In the genomic region with DNA sequence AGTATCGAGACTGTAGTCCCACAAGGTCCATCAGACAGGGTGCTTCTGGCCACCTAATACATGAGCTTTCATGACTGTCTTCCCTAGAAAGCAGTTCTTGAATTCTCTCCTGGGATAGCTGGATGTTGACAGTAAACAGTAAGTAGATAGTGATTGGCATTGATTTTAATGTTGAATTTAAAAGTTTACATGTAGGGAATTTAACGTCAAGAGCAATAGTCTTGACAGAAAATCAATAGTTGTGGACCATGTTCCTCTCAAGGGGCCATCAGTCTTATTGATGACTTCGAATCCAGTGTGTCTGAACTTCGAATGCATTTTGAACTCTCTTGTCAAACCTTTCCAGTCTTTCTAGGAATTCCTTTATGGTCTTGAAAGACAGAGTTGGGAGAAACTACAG, we compare ENCODE assay signal across 37 cellular contexts.
A peak's percentile ranks its signal among the peaks of the same experiment; 100 is the strongest.
DNase-seq lines count a peak whose midpoint lies in the region; ATAC-seq, FAIRE-seq and TF ChIP-seq lines count a peak whose summit lies in the region.
"Had no signal": no experiment of that assay in that cellular context is flagged by ENCODE, and none has a peak within 500 bp of the region (broad histone marks: within the 10 kb centered on the region; RNA-seq: fewer than 3 reads in every experiment).

No MANE protein-coding gene starts in this region.

- no peak for TF ChIP-seq EP300 in HepG2 (IDR thresholded peaks at IDR 0.05; ENCODE audit: low read depth in 2 of 2, low read length in 2 of 2)
- TF ChIP-seq EP300 in HepG2 (CRISPR knock-in tag; IDR thresholded peaks at IDR 0.05; ENCODE audit: borderline replicate concordance) = no peak

- ATAC-seq in HepG2 = no peak
- no peak for ATAC-seq in right lobe of liver
- ATAC-seq in activated naive CD4-positive, alpha-beta T cell treated with anti-CD3 and anti-CD28 coated beads, Interleukin-2, amount 50 U/mL, for 72 hours = no peak
- ATAC-seq: A549; CD8-positive, alpha-beta T cell had no signal

- CTCF ChIA-PET in HepG2 (lab: Yijun Ruan, JAX; ENCODE audit: low intra/inter-chr PET ratio, low total read pairs) = no interaction called here
- CTCF ChIA-PET in HEK293 (lab: Yijun Ruan, JAX) = interaction anchor here (1.0 kb wide), 1 partner anchor 217 kb away, joined by 3 read pairs; no protein-coding TSS in a partner anchor

- no peak for TF ChIP-seq RAD21 in HepG2 (CRISPR knock-in tag; IDR thresholded peaks at IDR 0.05)

- H3K9me3 ChIP-seq in HepG2 (ENCODE audit: low read length) = no peaks in the 10 kb centered on the region
- no peaks in the 10 kb centered on the region for H3K9me3 ChIP-seq in right lobe of liver
- H3K9me3 ChIP-seq in HEK293 (ENCODE audit: control insufficient read depth, insufficient read depth, low read depth, low read length) = no peaks in the 10 kb centered on the region
- H3K9me3 ChIP-seq in subcutaneous abdominal adipose tissue (ENCODE audit: control insufficient read depth in 5 of 5, low read length in 5 of 5) = no peaks in the 10 kb centered on the region
- H3K9me3 ChIP-seq: A549; BE2C; BLaER1; BLaER1 treated with 17β-estradiol and CSF1 and Interleukin-3, amounts not matched to agents 10 nM and 100 nM; Caco-2 had no signal

- peaks cover 3% of the 10 kb centered on the region for H3K27me3 Mint-ChIP-seq in nephron progenitor cell (ENCODE audit: low read depth, poor library complexity)

- no peaks in the 10 kb centered on the region for H3K79me2 ChIP-seq in HepG2 (ENCODE audit: insufficient read depth, low read length)

- no peak for FAIRE-seq in HepG2 (lab: Jason Lieb, UNC)
- FAIRE-seq: A204.1, A549, D721Med had no signal

- H3K27ac Mint-ChIP-seq in nephron progenitor cell = peak overlapping the region; percentile 24
- no peak overlapping the region for H3K27ac Mint-ChIP-seq in activated naive CD4-positive, alpha-beta T cell treated with anti-CD3 and anti-CD28 coated beads, Interleukin-2, amount 50 U/mL, for 72 hours
- H3K27ac Mint-ChIP-seq: B cell; CD14-positive monocyte; CD4-positive, alpha-beta memory T cell; CD4-positive, alpha-beta T cell; CD4-positive, CD25-positive, alpha-beta regulatory T cell; CD8-positive, alpha-beta memory T cell; CD8-positive, alpha-beta T cell had no signal

- H3K9me3 Mint-ChIP-seq in nephron progenitor cell = no peaks in the 10 kb centered on the region
- no peaks in the 10 kb centered on the region for H3K9me3 Mint-ChIP-seq in activated naive CD4-positive, alpha-beta T cell treated with anti-CD3 and anti-CD28 coated beads, Interleukin-2, amount 50 U/mL, for 72 hours
- H3K9me3 Mint-ChIP-seq: CD14-positive monocyte; CD4-positive, alpha-beta T cell; CD4-positive, CD25-positive, alpha-beta regulatory T cell; CD8-positive, alpha-beta memory T cell; CD8-positive, alpha-beta T cell had no signal

- WGBS in HepG2 (ENCODE audit: low lambda C conversion rate) = 56% methylated on average over 4 of the region's 4 CpGs
- 50% methylated on average over 4 of the region's 4 CpGs for WGBS in right lobe of liver (ENCODE audit: insufficient coverage, low coverage, low lambda C conversion rate, missing lambda C conversion rate)

- H3K4me3 ChIP-seq in HepG2 (replicated peaks in 1 of 3; ENCODE audit: insufficient read depth in 1 of 3, low read depth in 2 of 3, low read length in 3 of 3) (no peak overlapping the region), right lobe of liver (no peak overlapping the region), HEK293 (ENCODE audit: low read depth, low read length) (no peak overlapping the region), subcutaneous abdominal adipose tissue (ENCODE audit: low read depth in 1 of 5, low read length in 5 of 5) (no peak overlapping the region)
- H3K4me3 ChIP-seq: A549; BLaER1; BLaER1 treated with 17β-estradiol and CSF1 and Interleukin-3, amounts not matched to agents 10 nM and 100 nM had no signal

- no peak overlapping the region for H3K9ac ChIP-seq in HepG2 (ENCODE audit: insufficient read depth, low read depth, low read length)
- H3K9ac ChIP-seq in subcutaneous abdominal adipose tissue (ENCODE audit: low read length in 5 of 5) = no peak overlapping the region
- H3K9ac ChIP-seq: BLaER1; BLaER1 treated with 17β-estradiol and CSF1 and Interleukin-3, amounts not matched to agents 10 nM and 100 nM had no signal

- intact Hi-C loops in HepG2 (cut with micrococcal nuclease; ENCODE audit: unreplicated experiment) (no loop called here), right lobe of liver (cut with DNase I) (no loop called here)

- H3K27me3 ChIP-seq in HepG2 (ENCODE audit: control insufficient read depth in 1 of 2, insufficient read depth in 2 of 2, low read length in 2 of 2) (no peaks in the 10 kb centered on the region), right lobe of liver (no peaks in the 10 kb centered on the region), subcutaneous abdominal adipose tissue (ENCODE audit: control insufficient read depth in 5 of 5, insufficient read depth in 4 of 5, low read length in 5 of 5) (no peaks in the 10 kb centered on the region)
- H3K27me3 ChIP-seq: BE2C; BLaER1; BLaER1 treated with 17β-estradiol and CSF1 and Interleukin-3, amounts not matched to agents 10 nM and 100 nM had no signal

- H3K4me1 Mint-ChIP-seq in nephron progenitor cell = peaks cover 9% of the 10 kb centered on the region
- H3K4me1 Mint-ChIP-seq: CD14-positive monocyte; CD4-positive, CD25-positive, alpha-beta regulatory T cell had no signal

- in situ Hi-C loops in HepG2 (cut with HindIII; ENCODE audit: extremely low pct_ligation_motif_present, low pct_unique_long_range_greater_than_20kb) = no loop called here

- BruUV-seq in HepG2 (replicated peaks; lab: Mats Ljungman, UMichigan) = no TSS peak

- POLR2A ChIA-PET in HepG2 (lab: Yijun Ruan, JAX) (no interaction called here), HEK293 (lab: Yijun Ruan, JAX) (no interaction called here)

- no peaks in the 10 kb centered on the region for H4K20me1 ChIP-seq in HepG2 (ENCODE audit: insufficient read depth, low read length)
- H4K20me1 ChIP-seq: BLaER1; BLaER1 treated with 17β-estradiol and CSF1 and Interleukin-3, amounts not matched to agents 10 nM and 100 nM had no signal

- no peak overlapping the region for H3K4me3 Mint-ChIP-seq in nephron progenitor cell
- H3K4me3 Mint-ChIP-seq: B cell; CD14-positive monocyte; CD4-positive, alpha-beta memory T cell; CD4-positive, alpha-beta T cell; CD4-positive, CD25-positive, alpha-beta regulatory T cell; CD8-positive, alpha-beta memory T cell; CD8-positive, alpha-beta T cell had no signal

- TF ChIP-seq CTCF in HepG2 (CRISPR knock-in tag; IDR thresholded peaks at IDR 0.05) (no peak), right lobe of liver (IDR thresholded peaks at IDR 0.05) (no peak), HEK293 (tag by site-specific recombination; IDR thresholded peaks at IDR 0.05) (no peak), nephron progenitor cell (IDR thresholded peaks at IDR 0.05) (no peak)

- DNase-seq in HepG2 (ENCODE audit: low spot score) (no peak), right lobe of liver (no peak), nephron progenitor cell (no peak), CD1c-positive myeloid dendritic cell (ENCODE audit: extremely low spot score) (no peak), GF-D8 (lab: John Stamatoyannopoulos, UW) (no peak)
- no peak for DNase-seq in activated naive CD4-positive, alpha-beta T cell treated with anti-CD3 and anti-CD28 coated beads, Interleukin-2, amount 50 U/mL, for 72 hours (ENCODE audit: low spot score in 2 of 2)
- DNase-seq: 8988T; ACHN; AML-193; BE2C; C1 segment of cervical spinal cord; Caco-2; Calu3; CD4-positive, alpha-beta memory T cell; CD4-positive, alpha-beta T cell; CD4-positive, CD25-positive, alpha-beta regulatory T cell; CD8-positive, alpha-beta memory T cell; CD8-positive, alpha-beta T cell; COR-L47; DMS 273 treated with DMSO at 0.1 percent for 48 hours; DMS153; DMS53; DMS79; DMS79 treated with DMSO at 0.1 percent for 48 hours; DND-41; EL had no signal

- TF ChIP-seq POLR2A in HepG2 (IDR thresholded peaks at IDR 0.05; ENCODE audit: insufficient read depth in 1 of 2, low read depth in 2 of 2, low read length in 2 of 2) (no peak), right lobe of liver (IDR thresholded peaks at IDR 0.05) (no peak)

- H3K4me1 ChIP-seq in HepG2 (ENCODE audit: insufficient read depth, low read length) (peaks cover 21% of the 10 kb centered on the region), right lobe of liver (no peaks in the 10 kb centered on the region), HEK293 (ENCODE audit: control insufficient read depth, insufficient read depth, low read length) (no peaks in the 10 kb centered on the region), subcutaneous abdominal adipose tissue (ENCODE audit: control insufficient read depth in 5 of 5, insufficient read depth in 5 of 5, low read length in 5 of 5) (peaks cover 0 to 14% (median 7%) of the 10 kb centered on the region in 5 donors)
- H3K4me1 ChIP-seq: A549, BE2C had no signal

- H3K27ac ChIP-seq in HepG2 (ENCODE audit: extremely low read length, insufficient read depth, low read length) = no peak overlapping the region
- no peak overlapping the region for H3K27ac ChIP-seq in right lobe of liver
- no peak overlapping the region for H3K27ac ChIP-seq in HEK293 (ENCODE audit: extremely low read depth, low read depth, low read length)
- H3K27ac ChIP-seq in subcutaneous abdominal adipose tissue (ENCODE audit: low read depth, low read length) = peak overlapping the region; percentile 31
- H3K27ac ChIP-seq: 22Rv1; A549; BLaER1; BLaER1 treated with 17β-estradiol and CSF1 and Interleukin-3, amounts not matched to agents 10 nM and 100 nM; C4-2B had no signal

- H3K36me3 ChIP-seq in HepG2 (replicated peaks in 1 of 2; ENCODE audit: control insufficient read depth in 1 of 2, insufficient read depth in 2 of 2, low read length in 2 of 2) (peaks cover 11 to 32% of the 10 kb centered on the region in 2 experiments), right lobe of liver (no peaks in the 10 kb centered on the region), HEK293 (ENCODE audit: control insufficient read depth in 2 of 2, insufficient read depth in 1 of 2, low read length in 2 of 2) (peaks cover 23 to 55% of the 10 kb centered on the region in 2 experiments; a peak in 2 of 3 replicates), subcutaneous abdominal adipose tissue (ENCODE audit: control insufficient read depth in 5 of 5, insufficient read depth in 5 of 5, low read length in 5 of 5) (peaks cover 17 to 79% (median 52%) of the 10 kb centered on the region in 5 donors)
- H3K36me3 ChIP-seq: BE2C had no signal

- no peak overlapping the region for H3K4me2 ChIP-seq in HepG2 (ENCODE audit: low read depth, low read length)
- H3K4me2 ChIP-seq: A549; BLaER1; BLaER1 treated with 17β-estradiol and CSF1 and Interleukin-3, amounts not matched to agents 10 nM and 100 nM had no signal

- H2AFZ ChIP-seq in HepG2 (ENCODE audit: low read length) = no peak overlapping the region

- H3K36me3 Mint-ChIP-seq in nephron progenitor cell (ENCODE audit: low read depth) = peaks cover 85% of the 10 kb centered on the region
- H3K36me3 Mint-ChIP-seq in activated naive CD4-positive, alpha-beta T cell treated with anti-CD3 and anti-CD28 coated beads, Interleukin-2, amount 50 U/mL, for 72 hours = no peaks in the 10 kb centered on the region
- H3K36me3 Mint-ChIP-seq: CD4-positive, alpha-beta memory T cell; CD4-positive, CD25-positive, alpha-beta regulatory T cell; CD8-positive, alpha-beta memory T cell; CD8-positive, alpha-beta T cell had no signal

Comparison
In these comparisons a context has a peak if more than half of its experiments do, and no peak if none do; other contexts are left out.
1. Of the 63 proteins assayed by ChIP-seq in both HepG2 and HEK293: peak only in HepG2: MEIS1; only in HEK293: none; in both: none; in neither: 62.